10 cellular contexts compared by ENCODE assay signal in the genomic region with DNA sequence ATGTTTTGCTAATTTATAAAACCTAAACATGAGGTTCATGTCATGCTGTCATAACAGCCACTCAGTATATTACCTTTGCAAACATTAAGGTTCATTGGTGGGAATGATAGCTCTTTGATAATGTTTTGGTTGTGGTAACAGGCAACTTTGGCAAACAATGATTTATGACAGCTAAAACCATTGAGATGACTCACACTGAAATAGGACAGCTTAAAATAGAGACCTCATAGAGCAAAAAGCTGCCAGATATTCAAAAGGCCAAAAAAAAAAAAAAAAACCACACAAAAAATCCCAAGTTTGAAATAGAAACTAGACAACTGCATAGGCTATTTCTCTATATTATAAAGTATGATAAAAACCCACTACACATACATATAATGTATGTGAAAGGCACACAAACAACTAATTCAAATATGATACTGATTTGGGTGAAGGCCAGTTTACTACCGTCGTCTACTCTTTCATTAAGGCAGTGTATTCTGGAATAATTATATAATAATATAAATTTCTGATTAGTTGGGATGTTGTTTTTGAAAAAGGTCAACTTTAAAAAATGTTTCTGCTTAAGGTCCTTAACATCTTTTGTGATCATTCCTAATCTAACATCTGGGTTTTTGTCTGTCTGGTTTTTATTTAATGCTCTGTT.
DNase-seq lines count a peak whose midpoint lies in the region; ATAC-seq, FAIRE-seq and TF ChIP-seq lines count a peak whose summit lies in the region.
"Had no signal": no experiment of that assay in that cellular context is flagged by ENCODE, and none has a peak within 500 bp of the region (broad histone marks: within the 10 kb centered on the region; RNA-seq: fewer than 3 reads in every experiment).

No MANE protein-coding gene starts in this region.

- intact Hi-C loops in esophagus squamous epithelium (cut with DNase I) = no loop called here

- no peaks in the 10 kb centered on the region for H3K36me3 Mint-ChIP-seq in CD8-positive, alpha-beta memory T cell

- H3K9me3 ChIP-seq in skeletal muscle satellite cell (replicated peaks; ENCODE audit: low read length) = no peaks in the 10 kb centered on the region
- H3K9me3 ChIP-seq in esophagus squamous epithelium = no peaks in the 10 kb centered on the region
- H3K9me3 ChIP-seq in CD8-positive, alpha-beta memory T cell (ENCODE audit: low read length) = no peaks in the 10 kb centered on the region

- H3K4me1 ChIP-seq in skeletal muscle satellite cell (ENCODE audit: control insufficient read depth, insufficient read depth, low read length) (peaks cover 16% of the 10 kb centered on the region), esophagus squamous epithelium (no peaks in the 10 kb centered on the region)
- H3K4me1 ChIP-seq in CD8-positive, alpha-beta memory T cell (ENCODE audit: insufficient read depth, low read length) = no peaks in the 10 kb centered on the region

- whole genome bisulfite sequencing in esophagus squamous epithelium, 2 donors = 49 to 51% methylated on average over 2 of the region's 2 CpGs

- H3K9me3 Mint-ChIP-seq in CD8-positive, alpha-beta memory T cell = peaks cover 0 to 24% (median 3%) of the 10 kb centered on the region in 5 donors

- H3K27me3 Mint-ChIP-seq in CD8-positive, alpha-beta memory T cell = no peaks in the 10 kb centered on the region

- H3K4me1 Mint-ChIP-seq in CD8-positive, alpha-beta memory T cell = no peaks in the 10 kb centered on the region

- CTCF ChIA-PET in CD8-positive, alpha-beta memory T cell (lab: Charles Lee) = no interaction called here

- no peak overlapping the region for H3K4me3 Mint-ChIP-seq in CD8-positive, alpha-beta memory T cell

- TF ChIP-seq CTCF in esophagus squamous epithelium (IDR thresholded peaks at IDR 0.05) = no peak

- H3K27me3 ChIP-seq in skeletal muscle satellite cell (ENCODE audit: control insufficient read depth, insufficient read depth, low read length) = no peaks in the 10 kb centered on the region
- H3K27me3 ChIP-seq in esophagus squamous epithelium = no peaks in the 10 kb centered on the region
- H3K27me3 ChIP-seq in CD8-positive, alpha-beta memory T cell (ENCODE audit: insufficient read depth, low read length, poor library complexity, severe bottlenecking) = no peaks in the 10 kb centered on the region

- no peak overlapping the region for H3K27ac ChIP-seq in esophagus squamous epithelium
- no peak overlapping the region for H3K27ac ChIP-seq in CD8-positive, alpha-beta memory T cell (ENCODE audit: low read depth, low read length)

- H3K4me3 ChIP-seq in skeletal muscle satellite cell (ENCODE audit: low read length) (no peak overlapping the region), esophagus squamous epithelium (no peak overlapping the region)
- no peak overlapping the region for H3K4me3 ChIP-seq in CD8-positive, alpha-beta memory T cell (ENCODE audit: low read length)

- peak; percentile 45 for DNase-seq in RCC 7860 (ENCODE audit: low spot score)
- no peak for DNase-seq in SKM-1 (lab: John Stamatoyannopoulos, UW; ENCODE audit: unreplicated experiment)
- no peak for DNase-seq in esophagus squamous epithelium (lab: John Stamatoyannopoulos, UW)
- DNase-seq in CD8-positive, alpha-beta memory T cell = no peak
- DNase-seq: activated CD4-positive, CD25-positive, alpha-beta regulatory T cell; NCI-H526 had no signal

- peak; percentile 64 for ATAC-seq in GM18520 (IDR thresholded peaks at IDR 0.05; ENCODE audit: unreplicated experiment)
- peak; percentile 86 for ATAC-seq in HG02870 (IDR thresholded peaks at IDR 0.05; ENCODE audit: unreplicated experiment)

- H3K4me2 ChIP-seq in skeletal muscle satellite cell (ENCODE audit: low read length) = peak overlapping the region; percentile 20

- TF ChIP-seq POLR2A in esophagus squamous epithelium (IDR thresholded peaks at IDR 0.05) = no peak

- H3K36me3 ChIP-seq in skeletal muscle satellite cell (ENCODE audit: insufficient read depth, low read length) = no peaks in the 10 kb centered on the region
- no peaks in the 10 kb centered on the region for H3K36me3 ChIP-seq in esophagus squamous epithelium
- no peaks in the 10 kb centered on the region for H3K36me3 ChIP-seq in CD8-positive, alpha-beta memory T cell (ENCODE audit: insufficient read depth, low read length)

- POLR2A ChIA-PET in CD8-positive, alpha-beta memory T cell (lab: Charles Lee) = no interaction called here

- H3K9ac ChIP-seq in skeletal muscle satellite cell (ENCODE audit: low read depth, low read length) = no peak overlapping the region

- FAIRE-seq in RCC 7860 (lab: Jason Lieb, UNC) = peak; percentile 74
- FAIRE-seq: bronchial epithelial cell had no signal

- no peak overlapping the region for H3K27ac Mint-ChIP-seq in CD8-positive, alpha-beta memory T cell
